In the genomic region with DNA sequence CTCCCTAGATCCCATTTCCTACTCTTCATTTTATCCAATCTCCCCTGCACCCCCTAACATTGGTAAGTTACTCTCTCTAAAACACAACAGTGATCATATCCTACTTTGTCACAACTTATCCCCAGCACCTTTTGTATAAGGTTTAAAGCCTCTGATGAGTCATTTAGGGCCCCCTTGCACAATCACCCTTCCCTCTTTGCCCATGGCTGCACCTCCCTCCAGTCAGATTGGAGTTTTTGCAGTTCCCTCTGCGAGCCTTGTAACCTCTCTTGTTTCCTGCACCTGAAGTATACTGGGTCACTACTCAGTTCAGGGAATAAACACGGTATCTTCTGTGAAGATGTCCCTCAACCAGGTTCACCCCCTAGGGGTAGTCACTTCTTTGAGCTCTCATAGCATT, we compare ENCODE assay signal across 18 cellular contexts. TPM values are rescaled to one million over a fixed set of nuclear protein-coding genes. Genes with fewer than 3 reads are reported as not detected.
DNase-seq lines count a peak whose midpoint lies in the region; FAIRE-seq and TF ChIP-seq lines count a peak whose summit lies in the region.
"Had no signal": no experiment of that assay in that cellular context is flagged by ENCODE, and none has a peak within 500 bp of the region (broad histone marks: within the 10 kb centered on the region; RNA-seq: fewer than 3 reads in every experiment).

No MANE protein-coding gene starts in this region.

- TF ChIP-seq CTCF in MCF 10A (IDR thresholded peaks at IDR 0.05; ENCODE audit: unreplicated experiment) (no peak), breast epithelium (IDR thresholded peaks at IDR 0.05) (no peak), NB4 (IDR thresholded peaks at IDR 0.05; ENCODE audit: low read depth, low read length) (no peak), H1 (IDR thresholded peaks at IDR 0.05; ENCODE audit: control extremely low read depth in 1 of 3, insufficient read depth in 1 of 3, low read depth in 1 of 3, low read length in 3 of 3) (no peak), SK-N-SH (IDR thresholded peaks at IDR 0.05) (no peak)

- no peaks in the 10 kb centered on the region for H3K36me3 ChIP-seq in breast epithelium
- H3K36me3 ChIP-seq in H1 (ENCODE audit: control insufficient read depth in 2 of 4, insufficient read depth in 4 of 4, low read length in 3 of 4), result no peaks in the 10 kb centered on the region
- H3K36me3 ChIP-seq in SK-N-SH (replicated peaks in 1 of 2; ENCODE audit: control insufficient read depth in 1 of 2, insufficient read depth in 2 of 2, low read length in 1 of 2), result no peaks in the 10 kb centered on the region
- H3K36me3 ChIP-seq: left lung, right lobe of liver had no signal

- no peak overlapping the region for H2BK12ac ChIP-seq in H1 (ENCODE audit: low read depth, low read length)

- H3K4me2 ChIP-seq in H1 (ENCODE audit: insufficient read depth in 1 of 2, low read depth in 2 of 2, low read length in 2 of 2), result no peak overlapping the region
- H3K4me2 ChIP-seq in SK-N-SH, result no peak overlapping the region

- no peaks in the 10 kb centered on the region for H3K9me2 ChIP-seq in SK-N-SH

- no peaks in the 10 kb centered on the region for H3K27me3 ChIP-seq in breast epithelium
- H3K27me3 ChIP-seq in H1 (replicated peaks in 1 of 4; ENCODE audit: control insufficient read depth in 3 of 4, extremely low read depth in 1 of 4, insufficient read depth in 3 of 4, low read length in 3 of 4), result no peaks in the 10 kb centered on the region
- peaks cover 4% of the 10 kb centered on the region; the same call in 1 of the 2 replicates for H3K27me3 ChIP-seq in SK-N-SH (ENCODE audit: insufficient read depth)
- H3K27me3 ChIP-seq: left lung, right lobe of liver had no signal

- H3K27ac ChIP-seq in breast epithelium (no peak overlapping the region), H1 (ENCODE audit: low read depth, low read length) (no peak overlapping the region), SK-N-SH (ENCODE audit: low read depth in 2 of 2, low read length in 1 of 2) (no peak overlapping the region)
- H3K27ac ChIP-seq: left lung, right lobe of liver had no signal

- H2AFZ ChIP-seq in H1 (ENCODE audit: low read length) (no peak overlapping the region), SK-N-SH (ENCODE audit: low read depth) (no peak overlapping the region)

- no peak overlapping the region for H2AK5ac ChIP-seq in H1 (ENCODE audit: low read depth, low read length)

- 90% methylated on average over 2 of the region's 2 CpGs; no CpG with 5 or more reads in 1 of the 2 experiments for WGBS in H1 (ENCODE audit: extremely low coverage in 1 of 2, insufficient coverage in 1 of 2, insufficient read length in 1 of 2, insufficient replicate concordance in 2 of 2, low coverage in 1 of 2, low lambda C conversion rate in 2 of 2, missing lambda C conversion rate in 1 of 2), 2 experiments
- WGBS in SK-N-SH (ENCODE audit: low lambda C conversion rate), result 40% methylated on average over 2 of the region's 2 CpGs

- H2BK15ac ChIP-seq in H1 (ENCODE audit: low read length), result no peak overlapping the region

- H3K79me1 ChIP-seq in H1 (ENCODE audit: low read depth, low read length), result no peaks in the 10 kb centered on the region; the same call in 1 of the 2 replicates

- H4K5ac ChIP-seq in H1 (ENCODE audit: insufficient read length, low read depth, low read length), result no peak overlapping the region

- H3K4me1 Mint-ChIP-seq in MCF 10A (ENCODE audit: insufficient read depth, unreplicated experiment), result peaks cover 10% of the 10 kb centered on the region

- no peak overlapping the region for H2BK20ac ChIP-seq in H1 (ENCODE audit: low read length)

- H3K9ac ChIP-seq in H1 (replicated peaks in 1 of 4; ENCODE audit: extremely low read depth in 1 of 4, low read depth in 3 of 4, low read length in 3 of 4) (no peak overlapping the region), SK-N-SH (no peak overlapping the region)

- no peaks in the 10 kb centered on the region for H3F3A ChIP-seq in SK-N-SH (replicated peaks; ENCODE audit: insufficient read depth)

- no peak overlapping the region for H3K23ac ChIP-seq in H1 (ENCODE audit: insufficient read length)

- no peak overlapping the region for H3K4ac ChIP-seq in H1 (replicated peaks; ENCODE audit: insufficient read length, low read depth, low read length)

- H3K9me3 ChIP-seq in breast epithelium, result no peaks in the 10 kb centered on the region
- H3K9me3 ChIP-seq in H1 (ENCODE audit: insufficient read depth in 2 of 2, low read depth in 1 of 2, low read length in 1 of 2), result no peaks in the 10 kb centered on the region
- H3K9me3 ChIP-seq in SK-N-SH, result no peaks in the 10 kb centered on the region
- H3K9me3 ChIP-seq: left lung, right lobe of liver had no signal

- TF ChIP-seq POLR2A in breast epithelium (IDR thresholded peaks at IDR 0.05) (no peak), NB4 (IDR thresholded peaks at IDR 0.05; ENCODE audit: extremely low read depth, insufficient read length) (no peak), H1 (IDR thresholded peaks at IDR 0.05; ENCODE audit: control extremely low read depth in 1 of 2, low read depth in 2 of 2, low read length in 2 of 2) (no peak)

- CTCF ChIA-PET in MCF 10A (lab: Yijun Ruan, JAX), result no interaction called here
- CTCF ChIA-PET in H1 (lab: Charles Lee; ENCODE audit: partially characterized antibody), result interaction anchor here (1.6 kb wide), 1 partner anchor 9 kb away, joined by 4 read pairs; no protein-coding TSS in a partner anchor
- CTCF ChIA-PET in SK-N-SH (lab: Yijun Ruan, JAX), result no interaction called here

- H4K91ac ChIP-seq in H1 (replicated peaks; ENCODE audit: insufficient read length, low read length), result no peak overlapping the region

- H3K79me2 ChIP-seq in H1 (ENCODE audit: control insufficient read depth in 1 of 2, insufficient read depth in 2 of 2, low read length in 2 of 2) (no peaks in the 10 kb centered on the region), SK-N-SH (ENCODE audit: insufficient read depth) (no peaks in the 10 kb centered on the region)

- no peak overlapping the region for H3K18ac ChIP-seq in H1 (ENCODE audit: extremely low read depth, low read length)

- no peak overlapping the region for H3K56ac ChIP-seq in H1 (replicated peaks; ENCODE audit: insufficient read length, low read depth, low read length)

- H4K8ac ChIP-seq in H1 (ENCODE audit: extremely low read depth, insufficient read depth, low read length), result no peak overlapping the region

- no peak overlapping the region for H2BK120ac ChIP-seq in H1 (replicated peaks; ENCODE audit: low read depth, low read length)

- intact Hi-C loops in MCF 10A (cut with micrococcal nuclease) (no loop called here), breast epithelium (cut with DNase I; ENCODE audit: low total_unique reads) (loop anchor here (10.0 kb wide), 1 partner anchor 1647 kb away; no protein-coding TSS in a partner anchor)

- no peak overlapping the region for H3K4me3 Mint-ChIP-seq in MCF 10A (ENCODE audit: unreplicated experiment)
- H3K4me3 Mint-ChIP-seq: HFFc6; neural crest cell; stimulated activated memory B cell treated with anti-CD40 and anti-IgM and Interleukin-4, amounts not matched to agents 10 μg/mL and 1 μg/mL and 100 μg/mL, for 72 hours had no signal

- H4K20me1 ChIP-seq in H1 (replicated peaks in 1 of 2; ENCODE audit: control insufficient read depth in 1 of 2, insufficient read depth in 2 of 2, low read length in 2 of 2) (no peaks in the 10 kb centered on the region), SK-N-SH (ENCODE audit: insufficient read depth) (no peaks in the 10 kb centered on the region)

- no TSS peak for BruUV-seq in MCF 10A (replicated peaks; lab: Mats Ljungman, UMichigan)

- TF ChIP-seq RAD21 in H1 (IDR thresholded peaks at IDR 0.05 in 1 of 2, conservative IDR thresholded peaks at IDR 0.05 in 1 of 2; ENCODE audit: low read depth in 2 of 2, low read length in 2 of 2) (no peak), SK-N-SH (IDR thresholded peaks at IDR 0.05; ENCODE audit: low read length) (no peak)

- TF ChIP-seq EP300 in H1 (IDR thresholded peaks at IDR 0.05; ENCODE audit: borderline replicate concordance in 1 of 2, low read depth in 2 of 2, low read length in 2 of 2), result no peak
- no peak for TF ChIP-seq EP300 in SK-N-SH (IDR thresholded peaks at IDR 0.05; ENCODE audit: borderline replicate concordance in 1 of 2, low read depth in 1 of 2, low read length in 1 of 2)

- H2BK5ac ChIP-seq in H1 (ENCODE audit: low read depth, low read length), result no peak overlapping the region

- H3K27ac Mint-ChIP-seq in MCF 10A (ENCODE audit: low read depth, unreplicated experiment), result no peak overlapping the region
- H3K27ac Mint-ChIP-seq: HFFc6; stimulated activated memory B cell treated with anti-CD40 and anti-IgM and Interleukin-4, amounts not matched to agents 10 μg/mL and 1 μg/mL and 100 μg/mL, for 72 hours had no signal

- DNase-seq in MCF 10A (ENCODE audit: unreplicated experiment), result peak; percentile 82
- no peak for DNase-seq in breast epithelium (ENCODE audit: low spot score in 2 of 2)
- peak; percentile 90 for DNase-seq in NB4 (ENCODE audit: low read depth)
- DNase-seq in H1 (ENCODE audit: low read depth in 1 of 2, low spot score in 2 of 2), result no peak
- DNase-seq in urothelium cell line (ENCODE audit: low spot score), result peak; percentile 14
- DNase-seq in stimulated activated naive CD4-positive, alpha-beta T cell (lab: John Stamatoyannopoulos, UW), result no peak
- no peak for DNase-seq in SK-N-SH
- no peak for DNase-seq in stimulated activated CD4-positive, alpha-beta T cell treated with anti-CD3 and anti-CD28 coated beads, Interleukin-2, amount 100 ng/mL, for 24 hours
- DNase-seq: activated CD4-positive, CD25-positive, alpha-beta regulatory T cell treated with anti-CD3 and anti-CD28 coated beads, Interleukin-2, amount 50 U/mL, for 72 hours; activated T-cell treated with anti-CD3 and anti-CD28 coated beads for 4 hours; HFFc6; left lung; NCI-H1048; NCI-H2227 treated with DMSO at 0.1 percent for 48 hours; stimulated activated CD4-positive, alpha-beta T cell treated with anti-CD3 and anti-CD28 coated beads, Interleukin-4, amount 100 ng/mL, for 24 hours had no signal

- no peaks in the 10 kb centered on the region for H3K9me3 Mint-ChIP-seq in MCF 10A (ENCODE audit: unreplicated experiment)
- H3K9me3 Mint-ChIP-seq: HFFc6 had no signal

- POLR2A ChIA-PET in MCF 10A (lab: Yijun Ruan, JAX), result no interaction called here
- POLR2A ChIA-PET in H1 (lab: Charles Lee; ENCODE audit: partially characterized antibody), result no interaction called here
- POLR2A ChIA-PET in SK-N-SH (lab: Yijun Ruan, JAX), result no interaction called here

- H3K4me3 ChIP-seq in breast epithelium (no peak overlapping the region), NB4 (ENCODE audit: low read depth, low read length) (no peak overlapping the region), H1 (ENCODE audit: extremely low read depth in 1 of 4, insufficient read depth in 2 of 4, low read depth in 3 of 4, low read length in 4 of 4) (no peak overlapping the region), SK-N-SH (ENCODE audit: low read depth in 2 of 2, low read length in 1 of 2) (no peak overlapping the region)
- H3K4me3 ChIP-seq: left lung, right lobe of liver had no signal

- H3K4me1 ChIP-seq in breast epithelium (no peaks in the 10 kb centered on the region), H1 (replicated peaks in 1 of 4; ENCODE audit: control insufficient read depth in 3 of 4, insufficient read depth in 4 of 4, low read length in 3 of 4) (no peaks in the 10 kb centered on the region), SK-N-SH (ENCODE audit: control insufficient read depth in 1 of 2, insufficient read depth in 2 of 2, low read depth in 1 of 2, low read length in 1 of 2) (no peaks in the 10 kb centered on the region; a peak in 1 of 4 replicates)

- H3K27me3 Mint-ChIP-seq in MCF 10A (ENCODE audit: insufficient read depth, unreplicated experiment), result no peaks in the 10 kb centered on the region

- H3K14ac ChIP-seq in H1 (ENCODE audit: insufficient read length), result no peak overlapping the region

- H3K36me3 Mint-ChIP-seq in MCF 10A (ENCODE audit: insufficient read depth, unreplicated experiment), result no peaks in the 10 kb centered on the region

- FAIRE-seq in H1 (lab: Jason Lieb, UNC) (no peak), urothelium cell line (lab: Jason Lieb, UNC) (no peak)

- no peaks in the 10 kb centered on the region for H3K23me2 ChIP-seq in H1 (ENCODE audit: low read depth, low read length)

RNA-seq across cellular contexts. Expression of a gene that starts 55.9 kb away (rescaled TPM):
- total RNA-seq in MCF 10A (2022), result 0.28 and 0.56 TPM in 2 replicates
- total RNA-seq in breast epithelium, result 1 to 10 TPM in 2 of 3 donors, under 1 TPM in 1; 0.66 to 2.4 (median 1.3) TPM
- 0.17 and 0.48 TPM in 2 replicates for total RNA-seq in H1 (2021; fragmentation: NEBNext Ultra II Directional; extraction: Animal tissue kit (Norgen Biotek cat#: 25700))
- polyA plus RNA-seq in H1 (2011; rRNA removed), result 0.14 TPM in 2 replicates
- polyA plus RNA-seq in H1 (2011; cell fraction: cytosol; rRNA removed), result 0.09 TPM
- polyA plus RNA-seq in H1 (2011; cell fraction: nucleus; rRNA removed), result 0.19 TPM
- 0.05 to 0.12 TPM (median 0.05 TPM) in 3 of 4 replicates, not detected in the other for polyA plus RNA-seq in H1 (2012, experiment 1 of 2)
- polyA plus RNA-seq in H1 (2012, experiment 2 of 2), result 0.05 TPM
- 0.18 TPM for polyA plus RNA-seq in H1 (2013, experiment 1 of 2)
- 0.18 TPM for polyA plus RNA-seq in H1 (2013, experiment 2 of 2)
- 0.07 TPM in 1 of 2 replicates, not detected in the other for polyA minus RNA-seq in H1 (2011; rRNA and poly(A)+ RNA removed)
- polyA minus RNA-seq in H1 (2011; cell fraction: cytosol; rRNA and poly(A)+ RNA removed), result 0.37 TPM
- 0.30 TPM for polyA minus RNA-seq in H1 (2011; cell fraction: nucleus; rRNA and poly(A)+ RNA removed)
- not detected in 2 replicates for polyA plus RNA-seq in SK-N-SH (2012; rRNA removed)
- polyA plus RNA-seq in SK-N-SH (2012; cell fraction: cytosol; rRNA removed), result not detected in 2 replicates
- polyA plus RNA-seq in SK-N-SH (2012; cell fraction: nucleus; rRNA removed), result not detected in 2 replicates

Comparison
In these comparisons a context has a peak if more than half of its experiments do, and no peak if none do; other contexts are left out.
1. DNase-seq: peak in MCF 10A (single experiment), NB4 (single experiment) and urothelium cell line (single experiment); none in breast epithelium (0 of 2), H1 (0 of 2), stimulated activated naive CD4-positive, alpha-beta T cell (0 of 6), SK-N-SH (single experiment) and stimulated activated CD4-positive, alpha-beta T cell treated with anti-CD3 and anti-CD28 coated beads, Interleukin-2, amount 100 ng/mL, for 24 hours (0 of 2).